Comparison of ENCODE assay signal across 8 cellular contexts in genomic region chr13:33611016-33611805, GRCh38.
DNase-seq lines count a peak whose midpoint lies in the region; ATAC-seq and TF ChIP-seq lines count a peak whose summit lies in the region.

No MANE protein-coding gene starts in this region.

- peaks cover 1% of the 10 kb centered on the region for H3K27me3 Mint-ChIP-seq in activated naive CD8-positive, alpha-beta T cell
- peaks cover 4% of the 10 kb centered on the region for H3K27me3 Mint-ChIP-seq in mesothelial cell of epicardium (ENCODE audit: low read depth)

- H3K36me3 Mint-ChIP-seq in activated naive CD8-positive, alpha-beta T cell: no peaks in the 10 kb centered on the region
- no peaks in the 10 kb centered on the region for H3K36me3 Mint-ChIP-seq in mesothelial cell of epicardium

- no peaks in the 10 kb centered on the region for H3K9me3 Mint-ChIP-seq in activated naive CD8-positive, alpha-beta T cell (ENCODE audit: low read depth)
- no peaks in the 10 kb centered on the region for H3K9me3 Mint-ChIP-seq in mesothelial cell of epicardium

- ATAC-seq in heart right ventricle (peak; percentile 85 to 95 (median 90)), HG02759 (IDR thresholded peaks at IDR 0.05; ENCODE audit: unreplicated experiment) (no peak)

- peak overlapping the region; percentile 70 for H3K4me3 Mint-ChIP-seq in activated naive CD8-positive, alpha-beta T cell
- H3K4me3 Mint-ChIP-seq in mesothelial cell of epicardium: no peak overlapping the region

- H3K4me1 ChIP-seq in heart right ventricle: peaks cover 0 to 55% (median 31%) of the 10 kb centered on the region in 9 donors

- H3K4me3 ChIP-seq in heart right ventricle: peak overlapping the region in 9 of 10 donors; percentile 16 to 52 (median 42)

- peak; percentile 71 for DNase-seq in KBM-7
- DNase-seq in heart right ventricle: peak; percentile 70 to 78
- DNase-seq in retina: peak; percentile 62
- DNase-seq in mesothelial cell of epicardium (ENCODE audit: low spot score in 2 of 2, unreplicated experiment in 2 of 2): no peak
- DNase-seq in activated gamma-delta T cell (lab: John Stamatoyannopoulos, UW): no peak
- DNase-seq in activated CD4-positive, alpha-beta T cell treated with anti-CD3 and anti-CD28 coated beads, Interleukin-2, amount 50 U/mL, for 48 hours: no peak

- peak overlapping the region; percentile 83 for H3K27ac Mint-ChIP-seq in activated naive CD8-positive, alpha-beta T cell
- H3K27ac Mint-ChIP-seq in mesothelial cell of epicardium: no peak overlapping the region

- TF ChIP-seq CTCF in heart right ventricle (IDR thresholded peaks at IDR 0.05) (no peak), mesothelial cell of epicardium (IDR thresholded peaks at IDR 0.05; ENCODE audit: unreplicated experiment) (no peak)

- H3K4me1 Mint-ChIP-seq in activated naive CD8-positive, alpha-beta T cell (ENCODE audit: low read depth): peaks cover 22% of the 10 kb centered on the region
- H3K4me1 Mint-ChIP-seq in mesothelial cell of epicardium: peaks cover 6% of the 10 kb centered on the region

- no peaks in the 10 kb centered on the region for H3K9me3 ChIP-seq in heart right ventricle

- 11 to 18% methylated on average over 19 of the region's 19 CpGs for WGBS in heart right ventricle, 2 donors

- H3K27me3 ChIP-seq in heart right ventricle: no peaks in the 10 kb centered on the region

- H3K27ac ChIP-seq in heart right ventricle: peak overlapping the region; percentile 77 to 98 (median 90)

- intact Hi-C loops in heart right ventricle (cut with DNase I): loop anchor here in 6 of 10 donors (2.0 to 10.0 kb wide), 8 partner anchors 56 to 114 kb away; no protein-coding TSS in a partner anchor

- no peaks in the 10 kb centered on the region for H3K36me3 ChIP-seq in heart right ventricle

- in situ Hi-C loops in KBM-7 (cut with MboI; ENCODE audit: low pct_unique_long_range_greater_than_20kb, low sequenced_read_pairs): no loop called here

Comparison
In these comparisons a context has a peak if more than half of its experiments do, and no peak if none do; other contexts are left out.
1. DNase-seq: peak in KBM-7 (single experiment), heart right ventricle (2 of 2) and retina (single experiment); none in mesothelial cell of epicardium (0 of 2), activated gamma-delta T cell (single experiment) and activated CD4-positive, alpha-beta T cell treated with anti-CD3 and anti-CD28 coated beads, Interleukin-2, amount 50 U/mL, for 48 hours (0 of 2).